In genomic region chr16:72286936-72287620, GRCh38 we compare ENCODE assay signal across 26 cellular contexts.
A peak's percentile ranks its signal among the peaks of the same experiment; 100 is the strongest.
DNase-seq lines count a peak whose midpoint lies in the region; ATAC-seq and TF ChIP-seq lines count a peak whose summit lies in the region.
"Had no signal": no experiment of that assay in that cellular context is flagged by ENCODE, and none has a peak within 500 bp of the region (broad histone marks: within the 10 kb centered on the region; RNA-seq: fewer than 3 reads in every experiment).

No MANE protein-coding gene starts in this region.

- CTCF ChIA-PET in activated CD8-positive, alpha-beta T cell treated with anti-CD3 and anti-CD28 coated beads, Interleukin-2, amount 10 ng/mL, durations not matched to agents 7 days and 5 days (lab: Charles Lee): no interaction called here

- POLR2A ChIA-PET in activated CD8-positive, alpha-beta T cell treated with anti-CD3 and anti-CD28 coated beads, Interleukin-2, amount 10 ng/mL, durations not matched to agents 7 days and 5 days (lab: Charles Lee): no interaction called here

- DNase-seq in CD1c-positive myeloid dendritic cell (ENCODE audit: extremely low spot score): peak; percentile 4
- peak; percentile 48 for DNase-seq in NCI-H226
- peak; percentile 82 for DNase-seq in epithelial cell of esophagus (ENCODE audit: low read depth)
- peak; percentile 6 for DNase-seq in fibroblast of the conjunctiva (ENCODE audit: low read depth)
- no peak for DNase-seq in activated naive CD4-positive, alpha-beta T cell (lab: John Stamatoyannopoulos, UW)
- DNase-seq in stimulated activated naive CD4-positive, alpha-beta T cell treated with Interleukin-2 at 50 U/mL for 16 hours (lab: John Stamatoyannopoulos, UW): no peak
- no peak for DNase-seq in activated CD8-positive, alpha-beta T cell treated with anti-CD3 and anti-CD28 coated beads, Interleukin-2, amount 10 ng/mL, durations not matched to agents 7 days and 5 days
- DNase-seq: AML-193; C1 segment of cervical spinal cord; Calu3; CD8-positive, alpha-beta memory T cell; DMS153; GDM1; Kasumi-1; MM.1S; NCI-H1048; NCI-H1417 treated with DMSO at 0.1 percent for 48 hours; NCI-H1930; NCI-H345; NCI-H524; NCI-H82; OCI-M1; Right ventricle myocardium superior had no signal

- no peaks in the 10 kb centered on the region for H3K4me1 Mint-ChIP-seq in activated CD8-positive, alpha-beta T cell treated with anti-CD3 and anti-CD28 coated beads, Interleukin-2, amount 10 ng/mL, durations not matched to agents 7 days and 5 days (ENCODE audit: low read depth)
- H3K4me1 Mint-ChIP-seq: CD8-positive, alpha-beta memory T cell had no signal

- ATAC-seq in activated CD8-positive, alpha-beta T cell treated with anti-CD3 and anti-CD28 coated beads, Interleukin-2, amount 10 ng/mL, durations not matched to agents 7 days and 5 days: no peak
- ATAC-seq in HG03108 (IDR thresholded peaks at IDR 0.05; ENCODE audit: unreplicated experiment): no peak
- ATAC-seq: GM23338 had no signal

- H3K4me3 ChIP-seq in epithelial cell of esophagus (ENCODE audit: low read length): no peak overlapping the region
- H3K4me3 ChIP-seq: GM23338, HAP-1 had no signal

- H3K9me3 Mint-ChIP-seq in activated CD8-positive, alpha-beta T cell treated with anti-CD3 and anti-CD28 coated beads, Interleukin-2, amount 10 ng/mL, durations not matched to agents 7 days and 5 days (ENCODE audit: insufficient read depth): no peaks in the 10 kb centered on the region
- H3K9me3 Mint-ChIP-seq: CD8-positive, alpha-beta memory T cell; GM23338 had no signal

- TF ChIP-seq CTCF in epithelial cell of esophagus (IDR thresholded peaks at IDR 0.05; ENCODE audit: insufficient read depth, low read depth, low read length, missing control alignments): no peak

- H3K36me3 Mint-ChIP-seq in activated CD8-positive, alpha-beta T cell treated with anti-CD3 and anti-CD28 coated beads, Interleukin-2, amount 10 ng/mL, durations not matched to agents 7 days and 5 days (ENCODE audit: low read depth): no peaks in the 10 kb centered on the region
- H3K36me3 Mint-ChIP-seq: CD8-positive, alpha-beta memory T cell had no signal

- no peaks in the 10 kb centered on the region for H3K27me3 Mint-ChIP-seq in activated CD8-positive, alpha-beta T cell treated with anti-CD3 and anti-CD28 coated beads, Interleukin-2, amount 10 ng/mL, durations not matched to agents 7 days and 5 days (ENCODE audit: low read depth)
- H3K27me3 Mint-ChIP-seq: CD8-positive, alpha-beta memory T cell had no signal

- H3K4me3 Mint-ChIP-seq in activated CD8-positive, alpha-beta T cell treated with anti-CD3 and anti-CD28 coated beads, Interleukin-2, amount 10 ng/mL, durations not matched to agents 7 days and 5 days: no peak overlapping the region
- H3K4me3 Mint-ChIP-seq: CD8-positive, alpha-beta memory T cell; GM23338 had no signal

- H3K27ac Mint-ChIP-seq in activated CD8-positive, alpha-beta T cell treated with anti-CD3 and anti-CD28 coated beads, Interleukin-2, amount 10 ng/mL, durations not matched to agents 7 days and 5 days: no peak overlapping the region
- H3K27ac Mint-ChIP-seq: CD8-positive, alpha-beta memory T cell; GM23338 had no signal

Comparison
In these comparisons a context has a peak if more than half of its experiments do, and no peak if none do; other contexts are left out.
1. DNase-seq: peak in CD1c-positive myeloid dendritic cell (single experiment), NCI-H226 (single experiment), epithelial cell of esophagus (single experiment) and fibroblast of the conjunctiva (single experiment); none in activated naive CD4-positive, alpha-beta T cell (0 of 4), stimulated activated naive CD4-positive, alpha-beta T cell treated with Interleukin-2 at 50 U/mL for 16 hours (single experiment) and activated CD8-positive, alpha-beta T cell treated with anti-CD3 and anti-CD28 coated beads, Interleukin-2, amount 10 ng/mL, durations not matched to agents 7 days and 5 days (single experiment).